ENCODE assay signal across 18 cellular contexts in the genomic region with DNA sequence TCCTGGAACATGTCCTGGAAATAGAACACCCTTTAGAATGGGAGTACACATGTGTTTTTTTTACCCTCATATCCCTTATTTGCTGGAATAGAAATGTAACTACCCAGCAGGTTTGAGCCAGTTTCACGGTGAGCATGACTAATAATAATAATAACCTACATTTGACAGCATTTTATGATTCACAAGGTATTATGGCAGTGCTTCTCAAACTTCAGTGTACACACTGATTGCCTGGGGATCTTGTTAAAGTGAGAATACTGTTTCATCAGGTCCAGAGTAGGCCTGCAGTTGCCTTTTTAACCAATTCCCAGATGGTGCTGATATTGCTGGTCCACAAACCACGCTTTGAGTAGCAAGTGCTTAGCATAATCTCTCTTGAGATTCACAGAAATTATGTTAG.
DNase-seq lines count a peak whose midpoint lies in the region; ATAC-seq, FAIRE-seq and TF ChIP-seq lines count a peak whose summit lies in the region.
"Had no signal": no experiment of that assay in that cellular context is flagged by ENCODE, and none has a peak within 500 bp of the region (broad histone marks: within the 10 kb centered on the region; RNA-seq: fewer than 3 reads in every experiment).

No MANE protein-coding gene starts in this region.

- no peak for TF ChIP-seq RAD21 in IMR-90 (IDR thresholded peaks at IDR 0.05; ENCODE audit: low read length)

- H2AFZ ChIP-seq in IMR-90 (replicated peaks; ENCODE audit: low read length, poor library complexity), result no peak overlapping the region
- H2AFZ ChIP-seq in astrocyte (ENCODE audit: low read depth, low read length), result no peak overlapping the region

- H4K8ac ChIP-seq in IMR-90 (ENCODE audit: low read depth in 2 of 2, low read length in 2 of 2), result no peak overlapping the region

- H3K18ac ChIP-seq in IMR-90 (ENCODE audit: low read depth, low read length), result no peak overlapping the region; the same call in 1 of the 2 replicates

- H3K79me1 ChIP-seq in IMR-90 (ENCODE audit: low read depth in 1 of 2, low read length in 2 of 2), result no peaks in the 10 kb centered on the region

- no peaks in the 10 kb centered on the region for H4K20me1 ChIP-seq in IMR-90 (ENCODE audit: insufficient read depth, low read length)
- no peaks in the 10 kb centered on the region for H4K20me1 ChIP-seq in astrocyte (ENCODE audit: insufficient read depth, low read length)

- no CpG with 5 or more reads among the region's 2 CpGs for WGBS in IMR-90 (ENCODE audit: extremely low coverage in 2 of 2, insufficient read length in 1 of 2), 2 experiments

- no TSS peak for BruUV-seq in IMR-90 (replicated peaks; lab: Mats Ljungman, UMichigan)

- H3K9me3 Mint-ChIP-seq in astrocyte (ENCODE audit: unreplicated experiment), result no peaks in the 10 kb centered on the region
- H3K9me3 Mint-ChIP-seq in CD8-positive, alpha-beta memory T cell, result peaks cover 0 to 6% (median 3%) of the 10 kb centered on the region in 5 donors

- no peaks in the 10 kb centered on the region for H3K27me3 Mint-ChIP-seq in astrocyte (ENCODE audit: low read depth, unreplicated experiment)
- H3K27me3 Mint-ChIP-seq in CD8-positive, alpha-beta memory T cell, result no peaks in the 10 kb centered on the region
- H3K27me3 Mint-ChIP-seq: activated naive CD8-positive, alpha-beta T cell treated with anti-CD3 and anti-CD28 coated beads, Interleukin-2, amount 10 ng/mL, durations not matched to agents 7 days and 5 days had no signal

- no peak overlapping the region for H3K27ac Mint-ChIP-seq in astrocyte (ENCODE audit: unreplicated experiment)
- no peak overlapping the region for H3K27ac Mint-ChIP-seq in CD8-positive, alpha-beta memory T cell
- H3K27ac Mint-ChIP-seq: activated naive CD8-positive, alpha-beta T cell treated with anti-CD3 and anti-CD28 coated beads, Interleukin-2, amount 10 ng/mL, durations not matched to agents 7 days and 5 days had no signal

- H3K4me1 ChIP-seq in IMR-90 (ENCODE audit: control insufficient read depth, insufficient read depth, low read length) (no peaks in the 10 kb centered on the region; the same call in 1 of the 2 replicates), astrocyte (ENCODE audit: insufficient read depth, low read length) (no peaks in the 10 kb centered on the region), foreskin keratinocyte (peaks cover 10% of the 10 kb centered on the region)
- no peaks in the 10 kb centered on the region for H3K4me1 ChIP-seq in CD8-positive, alpha-beta memory T cell (ENCODE audit: insufficient read depth, low read length)
- H3K4me1 ChIP-seq: gastroesophageal sphincter had no signal

- H3K9me1 ChIP-seq in IMR-90 (ENCODE audit: insufficient read depth, low read length), result no peaks in the 10 kb centered on the region

- H3K79me2 ChIP-seq in astrocyte (ENCODE audit: insufficient read depth, low read length), result no peaks in the 10 kb centered on the region

- no peak overlapping the region for H3K56ac ChIP-seq in IMR-90 (ENCODE audit: extremely low read depth, insufficient read depth, low read length)

- peaks cover 2% of the 10 kb centered on the region for H3K36me3 Mint-ChIP-seq in astrocyte (ENCODE audit: low read depth, unreplicated experiment)
- peaks cover 0 to 12% (median 0%) of the 10 kb centered on the region in 3 donors for H3K36me3 Mint-ChIP-seq in CD8-positive, alpha-beta memory T cell

- CTCF ChIA-PET in IMR-90 (lab: Yijun Ruan, JAX), result no interaction called here
- CTCF ChIA-PET in CD8-positive, alpha-beta memory T cell (lab: Charles Lee), result no interaction called here

- H3K4me2 ChIP-seq in IMR-90 (ENCODE audit: low read depth, low read length) (no peak overlapping the region), astrocyte (ENCODE audit: low read length) (peak overlapping the region; percentile 35)

- peak; percentile 23 for FAIRE-seq in astrocyte (lab: Jason Lieb, UNC)
- FAIRE-seq: G401.6 had no signal

- peak overlapping the region; percentile 27 for H2BK5ac ChIP-seq in IMR-90 (ENCODE audit: low read depth, low read length, poor library complexity, severe bottlenecking)

- H3K9ac ChIP-seq in IMR-90 (ENCODE audit: low read depth, low read length) (no peak overlapping the region), astrocyte (ENCODE audit: low read length) (no peak overlapping the region)

- H4K5ac ChIP-seq in IMR-90 (ENCODE audit: low read depth, low read length), result no peak overlapping the region; the same call in 1 of the 2 replicates

- DNase-seq in EH (ENCODE audit: low read depth) (peak; percentile 26), IMR-90 (peak; percentile 70), astrocyte (ENCODE audit: low read depth) (peak; percentile 39), foreskin keratinocyte (peak in 1 of 2 donors; percentile 71), activated gamma-delta T cell treated with Interleukin-2 at 50 U/mL for 16 hours (no peak), MV-4-11 (lab: John Stamatoyannopoulos, UW) (no peak)
- no peak for DNase-seq in CD8-positive, alpha-beta memory T cell
- DNase-seq: activated naive CD8-positive, alpha-beta T cell treated with anti-CD3 and anti-CD28 coated beads, Interleukin-2, amount 10 ng/mL, durations not matched to agents 7 days and 5 days; caudate nucleus; dorsolateral prefrontal cortex; KBM-7; kidney glomerular epithelial cell; NCI-H2029 treated with DMSO at 0.1 percent for 48 hours; right cardiac atrium had no signal

- H3K4me3 Mint-ChIP-seq in astrocyte (ENCODE audit: unreplicated experiment), result no peak overlapping the region
- H3K4me3 Mint-ChIP-seq in CD8-positive, alpha-beta memory T cell, result no peak overlapping the region
- H3K4me3 Mint-ChIP-seq: activated naive CD8-positive, alpha-beta T cell treated with anti-CD3 and anti-CD28 coated beads, Interleukin-2, amount 10 ng/mL, durations not matched to agents 7 days and 5 days had no signal

- no peak for TF ChIP-seq CTCF in IMR-90 (conservative IDR thresholded peaks at IDR 0.05; ENCODE audit: low read depth, low read length)
- TF ChIP-seq CTCF in astrocyte (IDR thresholded peaks at IDR 0.05; ENCODE audit: insufficient read depth, low read depth, low read length), result no peak
- no peak for TF ChIP-seq CTCF in foreskin keratinocyte (conservative IDR thresholded peaks at IDR 0.05)

- no peak for ATAC-seq in IMR-90 (ENCODE audit: low read depth)
- peak; percentile 98 for ATAC-seq in foreskin keratinocyte
- no peak for ATAC-seq in GM21737 (IDR thresholded peaks at IDR 0.05; ENCODE audit: unreplicated experiment)
- ATAC-seq: gastroesophageal sphincter, right cardiac atrium had no signal

- no peak overlapping the region for H4K91ac ChIP-seq in IMR-90 (ENCODE audit: insufficient read depth, low read depth, low read length)

- no peak overlapping the region for H2AK5ac ChIP-seq in IMR-90 (ENCODE audit: low read depth, low read length)

- dilution Hi-C loops in IMR-90 (cut with HindIII; ENCODE audit: low sequenced_read_pairs, unreplicated experiment), result no loop called here

- 0 out of 2 replicates have a peak overlapping the region, but pooled peaks have one; percentile 33 for H3K14ac ChIP-seq in IMR-90 (replicated peaks; ENCODE audit: low read depth, low read length)

- no peaks in the 10 kb centered on the region for H3K4me1 Mint-ChIP-seq in astrocyte (ENCODE audit: low read depth, unreplicated experiment)
- no peaks in the 10 kb centered on the region for H3K4me1 Mint-ChIP-seq in CD8-positive, alpha-beta memory T cell
- H3K4me1 Mint-ChIP-seq: activated naive CD8-positive, alpha-beta T cell treated with anti-CD3 and anti-CD28 coated beads, Interleukin-2, amount 10 ng/mL, durations not matched to agents 7 days and 5 days had no signal

- H2BK15ac ChIP-seq in IMR-90 (ENCODE audit: low read depth, low read length), result no peak overlapping the region; the same call in 2 of the 3 replicates

- H2BK120ac ChIP-seq in IMR-90 (ENCODE audit: low read depth, low read length), result no peak overlapping the region

- H3K27ac ChIP-seq in IMR-90 (ENCODE audit: insufficient read depth, low read length) (no peak overlapping the region), astrocyte (ENCODE audit: low read depth, low read length) (no peak overlapping the region), foreskin keratinocyte (peak overlapping the region; percentile 55)
- no peak overlapping the region for H3K27ac ChIP-seq in CD8-positive, alpha-beta memory T cell (ENCODE audit: low read depth, low read length)
- H3K27ac ChIP-seq: C4-2B, dorsolateral prefrontal cortex, gastroesophageal sphincter had no signal

- in situ Hi-C loops in IMR-90 (cut with MboI; ENCODE audit: low sequenced_read_pairs), result no loop called here

- 0 out of 2 replicates have a peak overlapping the region, but pooled peaks have one; percentile 38 for H2BK20ac ChIP-seq in IMR-90 (ENCODE audit: low read depth, low read length)

- H2AK9ac ChIP-seq in IMR-90 (replicated peaks; ENCODE audit: low read depth, low read length, poor library complexity), result no peak overlapping the region

- intact Hi-C loops in IMR-90 (cut with micrococcal nuclease), result no loop called here

- H3K27me3 ChIP-seq in IMR-90 (ENCODE audit: control insufficient read depth, insufficient read depth, low read length) (no peaks in the 10 kb centered on the region), astrocyte (ENCODE audit: insufficient read depth, low read length) (no peaks in the 10 kb centered on the region), foreskin keratinocyte (no peaks in the 10 kb centered on the region)
- H3K27me3 ChIP-seq in CD8-positive, alpha-beta memory T cell (ENCODE audit: insufficient read depth, low read length, poor library complexity, severe bottlenecking), result no peaks in the 10 kb centered on the region
- H3K27me3 ChIP-seq: gastroesophageal sphincter had no signal

- no peak overlapping the region for H3K4ac ChIP-seq in IMR-90 (ENCODE audit: low read depth, low read length)

- no peak for TF ChIP-seq POLR2A in IMR-90 (IDR thresholded peaks at IDR 0.05; ENCODE audit: low read depth, low read length)

- H3K36me3 ChIP-seq in IMR-90 (ENCODE audit: control insufficient read depth, insufficient read depth, low read length) (no peaks in the 10 kb centered on the region), astrocyte (ENCODE audit: insufficient read depth, low read length) (no peaks in the 10 kb centered on the region)
- no peaks in the 10 kb centered on the region for H3K36me3 ChIP-seq in CD8-positive, alpha-beta memory T cell (ENCODE audit: insufficient read depth, low read length)
- H3K36me3 ChIP-seq: gastroesophageal sphincter had no signal

- POLR2A ChIA-PET in IMR-90 (lab: Charles Lee; ENCODE audit: unreplicated experiment), result no interaction called here
- POLR2A ChIA-PET in CD8-positive, alpha-beta memory T cell (lab: Charles Lee), result no interaction called here

- H3K9me3 ChIP-seq in IMR-90 (ENCODE audit: control insufficient read depth, insufficient read depth, low read length) (no peaks in the 10 kb centered on the region), astrocyte (ENCODE audit: insufficient read depth, low read depth, low read length) (peaks cover 2% of the 10 kb centered on the region)
- no peaks in the 10 kb centered on the region for H3K9me3 ChIP-seq in CD8-positive, alpha-beta memory T cell (ENCODE audit: low read length)
- H3K9me3 ChIP-seq: gastroesophageal sphincter had no signal

- no peak overlapping the region for H3K4me3 ChIP-seq in IMR-90 (ENCODE audit: insufficient read depth, low read depth, low read length)
- no peak overlapping the region for H3K4me3 ChIP-seq in astrocyte (ENCODE audit: insufficient read depth, low read depth, low read length)
- no peak overlapping the region for H3K4me3 ChIP-seq in CD8-positive, alpha-beta memory T cell (ENCODE audit: low read length)
- H3K4me3 ChIP-seq: dorsolateral prefrontal cortex, gastroesophageal sphincter had no signal

- H3K23ac ChIP-seq in IMR-90 (ENCODE audit: low read depth, low read length), result 0 out of 2 replicates have a peak overlapping the region, but pooled peaks have one; percentile 25

Comparison
In these comparisons a context has a peak if more than half of its experiments do, and no peak if none do; other contexts are left out.
1. DNase-seq: peak in EH (single experiment), IMR-90 (single experiment) and astrocyte (single experiment); none in CD8-positive, alpha-beta memory T cell (0 of 5), activated gamma-delta T cell treated with Interleukin-2 at 50 U/mL for 16 hours (single experiment) and MV-4-11 (single experiment).